ENCODE assay signal across 1 cellular context in genomic region chrX:2423293-2423692, GRCh38.
TF ChIP-seq lines count a peak whose summit lies in the region.

No MANE protein-coding gene starts in this region.

TF ChIP-seq in IMR-90, 13 proteins besides CTCF, POLR2A, EP300 and RAD21 (continued from another document):
- no peak for TF ChIP-seq NFE2L2 (IDR thresholded peaks at IDR 0.05; ENCODE audit: low read depth, low read length)
- no peak for TF ChIP-seq RFX5 (IDR thresholded peaks at IDR 0.05; ENCODE audit: low read depth, low read length)
- no peak for TF ChIP-seq RCOR1 (IDR thresholded peaks at IDR 0.05; ENCODE audit: insufficient replicate concordance, low read length)
- TF ChIP-seq CHD1 (IDR thresholded peaks at IDR 0.05; ENCODE audit: low read depth, low read length): no peak
